Comparison of ENCODE assay signal across 1 cellular context in the genomic region with DNA sequence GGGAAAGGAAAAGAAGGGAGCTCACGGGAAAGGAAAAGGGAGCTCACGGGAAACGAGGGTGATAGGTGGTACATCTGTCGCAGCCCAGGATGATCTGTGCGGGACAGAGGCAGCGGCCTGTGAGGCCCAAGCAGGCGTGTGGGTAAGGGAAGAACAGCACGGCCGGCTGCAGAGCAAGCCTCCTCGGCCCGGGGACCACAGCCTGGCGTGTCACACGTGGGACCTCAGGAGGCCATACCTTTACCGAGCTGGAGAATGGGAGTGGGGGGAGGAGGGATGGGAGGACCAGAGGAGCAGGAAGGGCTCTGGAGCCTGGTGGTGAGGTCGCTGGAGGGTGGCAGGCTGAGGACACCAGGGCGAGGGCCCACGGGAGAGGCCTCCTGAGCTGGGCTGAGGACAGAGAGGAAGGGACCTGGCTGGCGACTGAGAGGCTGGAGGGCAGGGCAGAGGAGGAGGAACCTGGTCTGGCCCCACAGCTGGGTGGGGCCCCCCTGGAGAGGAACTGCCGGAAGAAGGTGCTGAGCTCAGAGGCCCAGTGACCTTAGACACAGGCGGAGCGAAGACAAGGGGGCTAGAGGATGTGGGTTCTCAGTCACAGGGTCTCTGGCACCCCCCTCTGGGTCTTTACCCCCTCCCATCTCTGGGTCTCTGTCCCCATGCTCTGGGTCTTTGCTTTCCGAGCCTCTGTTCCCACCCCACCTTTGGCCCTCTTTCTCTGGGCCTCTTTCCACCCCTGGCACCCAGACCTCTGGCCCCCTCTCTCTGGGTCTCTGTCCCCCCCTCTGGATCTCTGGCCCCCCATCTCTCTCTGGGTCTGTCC.
TF ChIP-seq lines count a peak whose summit lies in the region.

No MANE protein-coding gene starts in this region.

TF ChIP-seq in GM12878, 131 proteins besides CTCF, POLR2A, EP300 and RAD21 (continues in another document):
- TF ChIP-seq, protein P1, sequence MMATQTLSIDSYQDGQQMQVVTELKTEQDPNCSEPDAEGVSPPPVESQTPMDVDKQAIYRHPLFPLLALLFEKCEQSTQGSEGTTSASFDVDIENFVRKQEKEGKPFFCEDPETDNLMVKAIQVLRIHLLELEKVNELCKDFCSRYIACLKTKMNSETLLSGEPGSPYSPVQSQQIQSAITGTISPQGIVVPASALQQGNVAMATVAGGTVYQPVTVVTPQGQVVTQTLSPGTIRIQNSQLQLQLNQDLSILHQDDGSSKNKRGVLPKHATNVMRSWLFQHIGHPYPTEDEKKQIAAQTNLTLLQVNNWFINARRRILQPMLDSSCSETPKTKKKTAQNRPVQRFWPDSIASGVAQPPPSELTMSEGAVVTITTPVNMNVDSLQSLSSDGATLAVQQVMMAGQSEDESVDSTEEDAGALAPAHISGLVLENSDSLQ (IDR thresholded peaks at IDR 0.05), result no peak; the same call in 1 of the 2 replicates
- no peak for TF ChIP-seq USF2 (IDR thresholded peaks at IDR 0.05; ENCODE audit: borderline replicate concordance, low read depth, low read length)
- TF ChIP-seq, protein P2, sequence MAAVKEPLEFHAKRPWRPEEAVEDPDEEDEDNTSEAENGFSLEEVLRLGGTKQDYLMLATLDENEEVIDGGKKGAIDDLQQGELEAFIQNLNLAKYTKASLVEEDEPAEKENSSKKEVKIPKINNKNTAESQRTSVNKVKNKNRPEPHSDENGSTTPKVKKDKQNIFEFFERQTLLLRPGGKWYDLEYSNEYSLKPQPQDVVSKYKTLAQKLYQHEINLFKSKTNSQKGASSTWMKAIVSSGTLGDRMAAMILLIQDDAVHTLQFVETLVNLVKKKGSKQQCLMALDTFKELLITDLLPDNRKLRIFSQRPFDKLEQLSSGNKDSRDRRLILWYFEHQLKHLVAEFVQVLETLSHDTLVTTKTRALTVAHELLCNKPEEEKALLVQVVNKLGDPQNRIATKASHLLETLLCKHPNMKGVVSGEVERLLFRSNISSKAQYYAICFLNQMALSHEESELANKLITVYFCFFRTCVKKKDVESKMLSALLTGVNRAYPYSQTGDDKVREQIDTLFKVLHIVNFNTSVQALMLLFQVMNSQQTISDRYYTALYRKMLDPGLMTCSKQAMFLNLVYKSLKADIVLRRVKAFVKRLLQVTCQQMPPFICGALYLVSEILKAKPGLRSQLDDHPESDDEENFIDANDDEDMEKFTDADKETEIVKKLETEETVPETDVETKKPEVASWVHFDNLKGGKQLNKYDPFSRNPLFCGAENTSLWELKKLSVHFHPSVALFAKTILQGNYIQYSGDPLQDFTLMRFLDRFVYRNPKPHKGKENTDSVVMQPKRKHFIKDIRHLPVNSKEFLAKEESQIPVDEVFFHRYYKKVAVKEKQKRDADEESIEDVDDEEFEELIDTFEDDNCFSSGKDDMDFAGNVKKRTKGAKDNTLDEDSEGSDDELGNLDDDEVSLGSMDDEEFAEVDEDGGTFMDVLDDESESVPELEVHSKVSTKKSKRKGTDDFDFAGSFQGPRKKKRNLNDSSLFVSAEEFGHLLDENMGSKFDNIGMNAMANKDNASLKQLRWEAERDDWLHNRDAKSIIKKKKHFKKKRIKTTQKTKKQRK (IDR thresholded peaks at IDR 0.05; ENCODE audit: low read depth, low read length), result no peak
- TF ChIP-seq KDM1A (IDR thresholded peaks at IDR 0.05; ENCODE audit: borderline replicate concordance), result no peak
- TF ChIP-seq CREM (IDR thresholded peaks at IDR 0.05; ENCODE audit: low read depth), result no peak
- TF ChIP-seq, protein P3, sequence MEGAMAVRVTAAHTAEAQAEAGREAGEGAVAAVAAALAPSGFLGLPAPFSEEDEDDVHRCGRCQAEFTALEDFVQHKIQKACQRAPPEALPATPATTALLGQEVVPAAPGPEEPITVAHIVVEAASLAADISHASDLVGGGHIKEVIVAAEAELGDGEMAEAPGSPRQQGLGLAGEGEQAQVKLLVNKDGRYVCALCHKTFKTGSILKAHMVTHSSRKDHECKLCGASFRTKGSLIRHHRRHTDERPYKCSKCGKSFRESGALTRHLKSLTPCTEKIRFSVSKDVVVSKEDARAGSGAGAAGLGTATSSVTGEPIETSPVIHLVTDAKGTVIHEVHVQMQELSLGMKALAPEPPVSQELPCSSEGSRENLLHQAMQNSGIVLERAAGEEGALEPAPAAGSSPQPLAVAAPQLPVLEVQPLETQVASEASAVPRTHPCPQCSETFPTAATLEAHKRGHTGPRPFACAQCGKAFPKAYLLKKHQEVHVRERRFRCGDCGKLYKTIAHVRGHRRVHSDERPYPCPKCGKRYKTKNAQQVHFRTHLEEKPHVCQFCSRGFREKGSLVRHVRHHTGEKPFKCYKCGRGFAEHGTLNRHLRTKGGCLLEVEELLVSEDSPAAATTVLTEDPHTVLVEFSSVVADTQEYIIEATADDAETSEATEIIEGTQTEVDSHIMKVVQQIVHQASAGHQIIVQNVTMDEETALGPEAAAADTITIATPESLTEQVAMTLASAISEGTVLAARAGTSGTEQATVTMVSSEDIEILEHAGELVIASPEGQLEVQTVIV (IDR thresholded peaks at IDR 0.05; ENCODE audit: borderline replicate concordance, partially characterized antibody), result peak; percentile 10
- TF ChIP-seq MTA3 (IDR thresholded peaks at IDR 0.05; ENCODE audit: borderline replicate concordance, low read length), result peak; percentile 72; the same call in 1 of the 2 replicates
- TF ChIP-seq, protein P4, sequence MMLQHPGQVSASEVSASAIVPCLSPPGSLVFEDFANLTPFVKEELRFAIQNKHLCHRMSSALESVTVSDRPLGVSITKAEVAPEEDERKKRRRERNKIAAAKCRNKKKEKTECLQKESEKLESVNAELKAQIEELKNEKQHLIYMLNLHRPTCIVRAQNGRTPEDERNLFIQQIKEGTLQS (IDR thresholded peaks at IDR 0.05; ENCODE audit: borderline replicate concordance, extremely low read depth, low read depth, low read length), result no peak
- peak; percentile 57; the same call in 1 of the 2 replicates for TF ChIP-seq MTA2 (IDR thresholded peaks at IDR 0.05; ENCODE audit: low read depth)
- TF ChIP-seq ATF7 (IDR thresholded peaks at IDR 0.05; ENCODE audit: low read depth), result peak; percentile 45; the same call in 1 of the 2 replicates
- no peak for TF ChIP-seq KLF5 (IDR thresholded peaks at IDR 0.05; ENCODE audit: partially characterized antibody)
- TF ChIP-seq JUNB (IDR thresholded peaks at IDR 0.05), result no peak
- TF ChIP-seq ZNF207 (IDR thresholded peaks at IDR 0.05; ENCODE audit: borderline replicate concordance), result no peak
- no peak for TF ChIP-seq GABPA (IDR thresholded peaks at IDR 0.05; ENCODE audit: low read depth)
- no peak for TF ChIP-seq PAX5 (IDR thresholded peaks at IDR 0.05; ENCODE audit: borderline replicate concordance, low read depth, low read length)
- TF ChIP-seq, protein P5, sequence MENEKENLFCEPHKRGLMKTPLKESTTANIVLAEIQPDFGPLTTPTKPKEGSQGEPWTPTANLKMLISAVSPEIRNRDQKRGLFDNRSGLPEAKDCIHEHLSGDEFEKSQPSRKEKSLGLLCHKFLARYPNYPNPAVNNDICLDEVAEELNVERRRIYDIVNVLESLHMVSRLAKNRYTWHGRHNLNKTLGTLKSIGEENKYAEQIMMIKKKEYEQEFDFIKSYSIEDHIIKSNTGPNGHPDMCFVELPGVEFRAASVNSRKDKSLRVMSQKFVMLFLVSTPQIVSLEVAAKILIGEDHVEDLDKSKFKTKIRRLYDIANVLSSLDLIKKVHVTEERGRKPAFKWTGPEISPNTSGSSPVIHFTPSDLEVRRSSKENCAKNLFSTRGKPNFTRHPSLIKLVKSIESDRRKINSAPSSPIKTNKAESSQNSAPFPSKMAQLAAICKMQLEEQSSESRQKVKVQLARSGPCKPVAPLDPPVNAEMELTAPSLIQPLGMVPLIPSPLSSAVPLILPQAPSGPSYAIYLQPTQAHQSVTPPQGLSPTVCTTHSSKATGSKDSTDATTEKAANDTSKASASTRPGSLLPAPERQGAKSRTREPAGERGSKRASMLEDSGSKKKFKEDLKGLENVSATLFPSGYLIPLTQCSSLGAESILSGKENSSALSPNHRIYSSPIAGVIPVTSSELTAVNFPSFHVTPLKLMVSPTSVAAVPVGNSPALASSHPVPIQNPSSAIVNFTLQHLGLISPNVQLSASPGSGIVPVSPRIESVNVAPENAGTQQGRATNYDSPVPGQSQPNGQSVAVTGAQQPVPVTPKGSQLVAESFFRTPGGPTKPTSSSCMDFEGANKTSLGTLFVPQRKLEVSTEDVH (IDR thresholded peaks at IDR 0.05; ENCODE audit: low read depth, partially characterized antibody), result no peak
- peak; percentile 55 for TF ChIP-seq CHD2 (IDR thresholded peaks at IDR 0.05; ENCODE audit: borderline replicate concordance, low read depth, low read length)
- TF ChIP-seq KAT2A (conservative IDR thresholded peaks at IDR 0.05; ENCODE audit: control insufficient read depth, low read depth, low read length), result no peak
- TF ChIP-seq PRDM15 (CRISPR knock-in tag; IDR thresholded peaks at IDR 0.05), result no peak
- TF ChIP-seq, protein P6, sequence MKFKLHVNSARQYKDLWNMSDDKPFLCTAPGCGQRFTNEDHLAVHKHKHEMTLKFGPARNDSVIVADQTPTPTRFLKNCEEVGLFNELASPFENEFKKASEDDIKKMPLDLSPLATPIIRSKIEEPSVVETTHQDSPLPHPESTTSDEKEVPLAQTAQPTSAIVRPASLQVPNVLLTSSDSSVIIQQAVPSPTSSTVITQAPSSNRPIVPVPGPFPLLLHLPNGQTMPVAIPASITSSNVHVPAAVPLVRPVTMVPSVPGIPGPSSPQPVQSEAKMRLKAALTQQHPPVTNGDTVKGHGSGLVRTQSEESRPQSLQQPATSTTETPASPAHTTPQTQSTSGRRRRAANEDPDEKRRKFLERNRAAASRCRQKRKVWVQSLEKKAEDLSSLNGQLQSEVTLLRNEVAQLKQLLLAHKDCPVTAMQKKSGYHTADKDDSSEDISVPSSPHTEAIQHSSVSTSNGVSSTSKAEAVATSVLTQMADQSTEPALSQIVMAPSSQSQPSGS (IDR thresholded peaks at IDR 0.05; ENCODE audit: low read length), result no peak; the same call in 1 of the 2 replicates
- no peak for TF ChIP-seq ZZZ3 (IDR thresholded peaks at IDR 0.05; ENCODE audit: control insufficient read depth, insufficient read length, low read depth)
- TF ChIP-seq MYC (IDR thresholded peaks at IDR 0.05; ENCODE audit: insufficient read depth, insufficient read length, insufficient replicate concordance, low read length, severe bottlenecking), result no peak
- TF ChIP-seq, protein P7, sequence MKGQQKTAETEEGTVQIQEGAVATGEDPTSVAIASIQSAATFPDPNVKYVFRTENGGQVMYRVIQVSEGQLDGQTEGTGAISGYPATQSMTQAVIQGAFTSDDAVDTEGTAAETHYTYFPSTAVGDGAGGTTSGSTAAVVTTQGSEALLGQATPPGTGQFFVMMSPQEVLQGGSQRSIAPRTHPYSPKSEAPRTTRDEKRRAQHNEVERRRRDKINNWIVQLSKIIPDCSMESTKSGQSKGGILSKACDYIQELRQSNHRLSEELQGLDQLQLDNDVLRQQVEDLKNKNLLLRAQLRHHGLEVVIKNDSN (IDR thresholded peaks at IDR 0.05; ENCODE audit: borderline replicate concordance, extremely low read length, insufficient read depth, low read depth, low read length), result peak; percentile 24
- peak; percentile 98 for TF ChIP-seq HDGF (IDR thresholded peaks at IDR 0.05)
- TF ChIP-seq CBFB (IDR thresholded peaks at IDR 0.05; ENCODE audit: low read depth), result peak; percentile 26; the same call in 1 of the 2 replicates
- TF ChIP-seq NR2C1 (IDR thresholded peaks at IDR 0.05), result peak; percentile 39; the same call in 1 of the 2 replicates
- no peak for TF ChIP-seq SRF (IDR thresholded peaks at IDR 0.05; ENCODE audit: low read depth in 2 of 2, low read length in 2 of 2)
- TF ChIP-seq BHLHE40 (IDR thresholded peaks at IDR 0.05; ENCODE audit: borderline replicate concordance in 1 of 2, low read depth in 2 of 2, low read length in 1 of 2), result 0 out of 4 replicates have a peak, but pooled peaks of 1 of the 2 experiments have one; percentile 13
- TF ChIP-seq NFYA (IDR thresholded peaks at IDR 0.05; ENCODE audit: borderline replicate concordance, low read depth, low read length), result no peak
- TF ChIP-seq, protein P8, sequence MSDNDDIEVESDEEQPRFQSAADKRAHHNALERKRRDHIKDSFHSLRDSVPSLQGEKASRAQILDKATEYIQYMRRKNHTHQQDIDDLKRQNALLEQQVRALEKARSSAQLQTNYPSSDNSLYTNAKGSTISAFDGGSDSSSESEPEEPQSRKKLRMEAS (IDR thresholded peaks at IDR 0.05; ENCODE audit: low read depth, low read length), result no peak
- 0 out of 3 replicates have a peak, but pooled peaks of 1 of the 2 experiments have one; percentile 0 for TF ChIP-seq EGR1 (IDR thresholded peaks at IDR 0.05; ENCODE audit: borderline replicate concordance in 1 of 2, low read depth in 2 of 2, low read length in 2 of 2)
- TF ChIP-seq BRCA1 (IDR thresholded peaks at IDR 0.05; ENCODE audit: low read depth, low read length), result no peak
- TF ChIP-seq CBX3 (IDR thresholded peaks at IDR 0.05; ENCODE audit: borderline replicate concordance, low read depth), result no peak
- no peak for TF ChIP-seq NR2C2 (IDR thresholded peaks at IDR 0.05; ENCODE audit: borderline replicate concordance, control insufficient read depth, insufficient read length, low read depth)
